ENCODE assay signal across 8 cellular contexts in the genomic region with DNA sequence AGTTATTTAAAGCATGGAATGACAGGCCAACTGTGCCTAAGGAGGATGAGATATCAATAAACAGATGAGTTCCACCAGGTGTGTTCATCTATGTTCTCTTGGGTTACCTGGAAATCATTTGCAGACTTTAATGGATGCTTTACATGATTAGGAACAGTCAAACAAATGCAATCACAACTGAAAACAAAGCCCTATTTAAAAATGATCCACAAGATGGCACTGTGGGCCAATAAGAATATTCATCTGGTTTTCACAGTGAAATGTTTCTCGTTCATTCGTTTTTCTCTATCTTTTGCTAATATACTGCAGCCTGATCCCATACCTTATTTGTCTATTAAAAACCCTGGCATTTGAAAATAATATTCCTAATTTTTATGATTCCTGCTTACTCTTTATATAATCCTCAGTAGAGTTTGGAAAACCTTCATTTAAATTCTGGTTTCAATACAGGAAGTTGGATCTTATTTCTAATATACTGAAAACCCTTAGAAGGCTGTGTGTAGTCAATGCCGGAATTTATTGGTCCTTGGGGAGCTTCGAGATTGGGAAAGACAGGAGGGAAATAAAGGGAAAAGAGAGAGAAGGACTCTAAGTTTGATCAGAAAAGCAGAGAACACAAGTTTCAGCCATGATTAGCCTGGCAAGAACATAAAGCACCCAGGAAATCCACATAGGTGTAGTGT.
A peak's percentile ranks its signal among the peaks of the same experiment; 100 is the strongest.
DNase-seq lines count a peak whose midpoint lies in the region; ATAC-seq, FAIRE-seq and TF ChIP-seq lines count a peak whose summit lies in the region.

No MANE protein-coding gene starts in this region.

- peak; percentile 44 to 47; a peak in 3 of 6 replicates for ATAC-seq in A549
- ATAC-seq in left colon = peak; percentile 61
- peak in 1 of 2 donors; percentile 58 for ATAC-seq in upper lobe of left lung (ENCODE audit: low FRiP score in 2 of 2)
- no peak for ATAC-seq in activated CD4-positive, CD25-positive, alpha-beta regulatory T cell treated with anti-CD3 and anti-CD28 coated beads, Interleukin-2, amount 50 U/mL, for 24 hours

- WGBS in A549 (ENCODE audit: missing lambda C conversion rate) = 2% methylated on average over 4 of the region's 4 CpGs
- WGBS in upper lobe of left lung, 2 donors = 8% methylated on average over 4 of the region's 4 CpGs

- intact Hi-C loops in left colon (cut with DNase I, micrococcal nuclease) = loop anchor here in 1 of 2 donors (5.0 to 10.0 kb wide), 3 partner anchors 152 to 1157 kb away; no protein-coding TSS in a partner anchor

- POLR2A ChIA-PET in A549 (lab: Yijun Ruan, JAX) = no interaction called here

- no peak for TF ChIP-seq POLR2A in A549 (IDR thresholded peaks at IDR 0.05; ENCODE audit: low read length)
- no peak for TF ChIP-seq POLR2A in upper lobe of left lung (IDR thresholded peaks at IDR 0.05)

- peak; percentile 64 to 65 for TF ChIP-seq RAD21 in A549 (conservative IDR thresholded peaks at IDR 0.05 in 1 of 2, IDR thresholded peaks at IDR 0.05 in 1 of 2)

- TF ChIP-seq EP300 in A549 (IDR thresholded peaks at IDR 0.05) = no peak
- no peak for TF ChIP-seq EP300 in upper lobe of left lung (IDR thresholded peaks at IDR 0.05)

- CTCF ChIA-PET in A549 (lab: Yijun Ruan, JAX) = interaction anchor here (0.9 to 3.1 kb wide), 11 partner anchors 9 to 1184 kb away, joined by 3 to 14 read pairs (median 4); no protein-coding TSS in a partner anchor

- DNase-seq in A549 (ENCODE audit: low read depth in 1 of 2, low spot score in 1 of 2) (peak; percentile 9 to 17), NCI-H146 (lab: John Stamatoyannopoulos, UW) (peak; percentile 17), astrocyte of the hippocampus (ENCODE audit: low read depth, low spot score) (peak; percentile 64), left colon (no peak), upper lobe of left lung (no peak), HK-2 (ENCODE audit: unreplicated experiment) (no peak)

- FAIRE-seq in A549 (lab: Jason Lieb, UNC) (peak; percentile 74), G401.6 (lab: Jason Lieb, UNC) (peak; percentile 83)

- peak; percentile 60 for TF ChIP-seq CTCF in A549 (IDR thresholded peaks at IDR 0.05)
- peak; percentile 24 to 60 (median 44) for TF ChIP-seq CTCF in upper lobe of left lung (IDR thresholded peaks at IDR 0.05)

- no peaks in the 10 kb centered on the region for H3K36me3 ChIP-seq in upper lobe of left lung

- peak overlapping the region; percentile 43 for H3K4me2 ChIP-seq in A549

- H3K4me1 ChIP-seq in A549 = no peaks in the 10 kb centered on the region
- peaks cover 0 to 4% (median 1%) of the 10 kb centered on the region in 4 donors for H3K4me1 ChIP-seq in upper lobe of left lung

- H3K4me3 ChIP-seq in A549 = no peak overlapping the region
- H3K4me3 ChIP-seq in upper lobe of left lung = no peak overlapping the region

- no peaks in the 10 kb centered on the region for H3K27me3 ChIP-seq in upper lobe of left lung

- no peaks in the 10 kb centered on the region for H3K9me3 ChIP-seq in A549
- no peaks in the 10 kb centered on the region for H3K9me3 ChIP-seq in upper lobe of left lung

- H3K27ac ChIP-seq in A549 = no peak overlapping the region
- no peak overlapping the region for H3K27ac ChIP-seq in upper lobe of left lung

TF ChIP-seq in A549, 52 proteins besides CTCF, POLR2A, EP300 and RAD21:
- TF ChIP-seq GATA3 (IDR thresholded peaks at IDR 0.05; ENCODE audit: borderline replicate concordance) (no peak), FOXS1 (CRISPR knock-in tag; IDR thresholded peaks at IDR 0.05) (no peak), MAFK (IDR thresholded peaks at IDR 0.05; ENCODE audit: partially characterized antibody) (no peak), POLR2AphosphoS2 (conservative IDR thresholded peaks at IDR 0.05; ENCODE audit: low read length) (no peak), ZC3H11A (IDR thresholded peaks at IDR 0.05) (no peak), SMC3 (IDR thresholded peaks at IDR 0.05) (peak; percentile 37; the same call in 2 of the 3 replicates)

Comparison
In these comparisons a context has a peak if more than half of its experiments do, and no peak if none do; other contexts are left out.
1. ATAC-seq: peak in A549 (2 of 2) and left colon (single experiment); none in activated CD4-positive, CD25-positive, alpha-beta regulatory T cell treated with anti-CD3 and anti-CD28 coated beads, Interleukin-2, amount 50 U/mL, for 24 hours (0 of 2).
2. DNase-seq: peak in A549 (2 of 2), NCI-H146 (single experiment) and astrocyte of the hippocampus (single experiment); none in left colon (0 of 2), upper lobe of left lung (0 of 2) and HK-2 (single experiment).